In the genomic region with DNA sequence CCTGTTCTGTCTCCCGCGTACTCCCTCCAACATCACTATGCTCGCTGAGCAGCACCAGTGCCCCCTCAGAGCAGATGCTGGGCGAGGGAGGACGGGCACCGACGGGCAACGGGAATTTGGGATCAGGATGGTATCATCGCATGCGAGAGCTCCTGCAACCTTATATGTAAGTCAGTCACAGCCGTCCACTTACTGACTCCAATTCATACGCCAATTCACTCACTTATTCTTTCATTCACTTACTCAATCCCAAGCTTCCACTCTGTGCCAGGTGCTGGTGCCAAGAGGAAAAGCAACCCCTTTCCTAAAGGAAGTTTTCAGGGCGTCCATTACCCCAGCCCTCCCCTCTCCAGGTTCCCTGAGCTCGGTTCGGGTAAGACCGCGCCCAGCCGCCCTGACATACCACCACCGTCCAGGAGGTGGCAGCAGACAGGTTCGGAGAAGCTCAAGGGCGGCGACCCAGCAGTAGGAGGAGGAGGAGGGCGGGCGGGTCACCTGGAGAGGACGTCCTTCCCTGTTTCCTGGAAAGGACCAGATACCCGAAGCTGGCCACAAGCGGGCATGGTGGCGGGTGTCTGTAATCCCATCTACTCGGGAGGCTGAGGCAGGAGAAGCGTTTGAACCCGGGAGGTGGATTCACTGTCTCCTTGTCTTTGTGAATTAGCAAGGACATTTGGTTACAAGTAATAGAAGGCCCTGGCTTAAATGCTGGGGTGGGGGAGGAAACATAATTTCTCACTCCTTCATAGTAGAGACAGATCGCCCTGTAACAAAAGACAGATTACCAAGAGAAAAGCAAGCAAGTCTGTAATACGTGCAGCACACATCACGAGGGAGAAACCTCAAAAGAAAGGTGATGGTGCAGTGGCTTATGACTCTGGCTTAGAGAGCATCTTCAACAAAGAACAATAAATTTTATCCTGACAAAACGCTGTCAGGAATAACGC, we compare ENCODE assay signal across 2 cellular contexts.
TF ChIP-seq lines count a peak whose summit lies in the region.

No MANE protein-coding gene starts in this region.

TF ChIP-seq in HCT116, 20 proteins besides CTCF, POLR2A, EP300 and RAD21:
- no peak for TF ChIP-seq JUND (IDR thresholded peaks at IDR 0.05)
- TF ChIP-seq SP1 (IDR thresholded peaks at IDR 0.05; ENCODE audit: low read depth), result 0 out of 2 replicates have a peak, but pooled peaks have one; percentile 37
- TF ChIP-seq YY1 (IDR thresholded peaks at IDR 0.05; ENCODE audit: extremely low read depth, insufficient replicate concordance, low read depth, low read length), result peak; percentile 70
- peak; percentile 10 for TF ChIP-seq TCF7L2 (IDR thresholded peaks at IDR 0.05; ENCODE audit: borderline replicate concordance, extremely low read depth, insufficient read depth, insufficient read length)
- peak; percentile 52 for TF ChIP-seq POLR2AphosphoS5 (IDR thresholded peaks at IDR 0.05; ENCODE audit: low read depth, low read length)

TF ChIP-seq in K562, 482 proteins besides CTCF, POLR2A, EP300 and RAD21 (continues in another document):
- TF ChIP-seq EHMT2 (IDR thresholded peaks at IDR 0.05), result no peak
- TF ChIP-seq BHLHE40 (IDR thresholded peaks at IDR 0.05; ENCODE audit: low read length), result no peak
- TF ChIP-seq XRCC5 (IDR thresholded peaks at IDR 0.05; ENCODE audit: low read depth, low read length), result 0 out of 2 replicates have a peak, but pooled peaks have one; percentile 33
- no peak for TF ChIP-seq SLC30A9 (CRISPR knock-in tag; IDR thresholded peaks at IDR 0.05)
- TF ChIP-seq CREM (IDR thresholded peaks at IDR 0.05; ENCODE audit: low read depth), result peak; percentile 38; the same call in 1 of the 2 replicates
- TF ChIP-seq, protein P1, sequence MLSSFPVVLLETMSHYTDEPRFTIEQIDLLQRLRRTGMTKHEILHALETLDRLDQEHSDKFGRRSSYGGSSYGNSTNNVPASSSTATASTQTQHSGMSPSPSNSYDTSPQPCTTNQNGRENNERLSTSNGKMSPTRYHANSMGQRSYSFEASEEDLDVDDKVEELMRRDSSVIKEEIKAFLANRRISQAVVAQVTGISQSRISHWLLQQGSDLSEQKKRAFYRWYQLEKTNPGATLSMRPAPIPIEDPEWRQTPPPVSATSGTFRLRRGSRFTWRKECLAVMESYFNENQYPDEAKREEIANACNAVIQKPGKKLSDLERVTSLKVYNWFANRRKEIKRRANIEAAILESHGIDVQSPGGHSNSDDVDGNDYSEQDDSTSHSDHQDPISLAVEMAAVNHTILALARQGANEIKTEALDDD (IDR thresholded peaks at IDR 0.05), result 0 out of 2 replicates have a peak, but pooled peaks have one; percentile 12
- no peak for TF ChIP-seq ZC3H4 (CRISPR knock-in tag; IDR thresholded peaks at IDR 0.05; ENCODE audit: borderline replicate concordance)
- TF ChIP-seq, protein P2, sequence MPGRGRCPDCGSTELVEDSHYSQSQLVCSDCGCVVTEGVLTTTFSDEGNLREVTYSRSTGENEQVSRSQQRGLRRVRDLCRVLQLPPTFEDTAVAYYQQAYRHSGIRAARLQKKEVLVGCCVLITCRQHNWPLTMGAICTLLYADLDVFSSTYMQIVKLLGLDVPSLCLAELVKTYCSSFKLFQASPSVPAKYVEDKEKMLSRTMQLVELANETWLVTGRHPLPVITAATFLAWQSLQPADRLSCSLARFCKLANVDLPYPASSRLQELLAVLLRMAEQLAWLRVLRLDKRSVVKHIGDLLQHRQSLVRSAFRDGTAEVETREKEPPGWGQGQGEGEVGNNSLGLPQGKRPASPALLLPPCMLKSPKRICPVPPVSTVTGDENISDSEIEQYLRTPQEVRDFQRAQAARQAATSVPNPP (IDR thresholded peaks at IDR 0.05; ENCODE audit: borderline replicate concordance, insufficient read depth, insufficient read length), result no peak
- TF ChIP-seq, protein P3, sequence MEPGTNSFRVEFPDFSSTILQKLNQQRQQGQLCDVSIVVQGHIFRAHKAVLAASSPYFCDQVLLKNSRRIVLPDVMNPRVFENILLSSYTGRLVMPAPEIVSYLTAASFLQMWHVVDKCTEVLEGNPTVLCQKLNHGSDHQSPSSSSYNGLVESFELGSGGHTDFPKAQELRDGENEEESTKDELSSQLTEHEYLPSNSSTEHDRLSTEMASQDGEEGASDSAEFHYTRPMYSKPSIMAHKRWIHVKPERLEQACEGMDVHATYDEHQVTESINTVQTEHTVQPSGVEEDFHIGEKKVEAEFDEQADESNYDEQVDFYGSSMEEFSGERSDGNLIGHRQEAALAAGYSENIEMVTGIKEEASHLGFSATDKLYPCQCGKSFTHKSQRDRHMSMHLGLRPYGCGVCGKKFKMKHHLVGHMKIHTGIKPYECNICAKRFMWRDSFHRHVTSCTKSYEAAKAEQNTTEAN (CRISPR knock-in tag; IDR thresholded peaks at IDR 0.05), result no peak
- TF ChIP-seq POLR2AphosphoS2 (IDR thresholded peaks at IDR 0.05; ENCODE audit: low read length), result no peak
- TF ChIP-seq, protein P4, sequence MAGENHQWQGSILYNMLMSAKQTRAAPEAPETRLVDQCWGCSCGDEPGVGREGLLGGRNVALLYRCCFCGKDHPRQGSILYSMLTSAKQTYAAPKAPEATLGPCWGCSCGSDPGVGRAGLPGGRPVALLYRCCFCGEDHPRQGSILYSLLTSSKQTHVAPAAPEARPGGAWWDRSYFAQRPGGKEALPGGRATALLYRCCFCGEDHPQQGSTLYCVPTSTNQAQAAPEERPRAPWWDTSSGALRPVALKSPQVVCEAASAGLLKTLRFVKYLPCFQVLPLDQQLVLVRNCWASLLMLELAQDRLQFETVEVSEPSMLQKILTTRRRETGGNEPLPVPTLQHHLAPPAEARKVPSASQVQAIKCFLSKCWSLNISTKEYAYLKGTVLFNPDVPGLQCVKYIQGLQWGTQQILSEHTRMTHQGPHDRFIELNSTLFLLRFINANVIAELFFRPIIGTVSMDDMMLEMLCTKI (IDR thresholded peaks at IDR 0.05; ENCODE audit: partially characterized antibody), result no peak
- no peak for TF ChIP-seq NFYB (IDR thresholded peaks at IDR 0.05; ENCODE audit: extremely low read depth, insufficient read length)
- no peak for TF ChIP-seq ZNF830 (CRISPR knock-in tag; IDR thresholded peaks at IDR 0.05)
- no peak for TF ChIP-seq RNF2 (IDR thresholded peaks at IDR 0.05)
- TF ChIP-seq CEBPG (CRISPR knock-in tag; IDR thresholded peaks at IDR 0.05), result no peak
- TF ChIP-seq CEBPG (tag; conservative IDR thresholded peaks at IDR 0.05 in 1 of 2, IDR thresholded peaks at IDR 0.05 in 1 of 2), result no peak
- TF ChIP-seq, protein P5, sequence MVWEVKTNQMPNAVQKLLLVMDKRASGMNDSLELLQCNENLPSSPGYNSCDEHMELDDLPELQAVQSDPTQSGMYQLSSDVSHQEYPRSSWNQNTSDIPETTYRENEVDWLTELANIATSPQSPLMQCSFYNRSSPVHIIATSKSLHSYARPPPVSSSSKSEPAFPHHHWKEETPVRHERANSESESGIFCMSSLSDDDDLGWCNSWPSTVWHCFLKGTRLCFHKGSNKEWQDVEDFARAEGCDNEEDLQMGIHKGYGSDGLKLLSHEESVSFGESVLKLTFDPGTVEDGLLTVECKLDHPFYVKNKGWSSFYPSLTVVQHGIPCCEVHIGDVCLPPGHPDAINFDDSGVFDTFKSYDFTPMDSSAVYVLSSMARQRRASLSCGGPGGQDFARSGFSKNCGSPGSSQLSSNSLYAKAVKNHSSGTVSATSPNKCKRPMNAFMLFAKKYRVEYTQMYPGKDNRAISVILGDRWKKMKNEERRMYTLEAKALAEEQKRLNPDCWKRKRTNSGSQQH (CRISPR knock-in tag; IDR thresholded peaks at IDR 0.05), result no peak
- TF ChIP-seq, protein P6, sequence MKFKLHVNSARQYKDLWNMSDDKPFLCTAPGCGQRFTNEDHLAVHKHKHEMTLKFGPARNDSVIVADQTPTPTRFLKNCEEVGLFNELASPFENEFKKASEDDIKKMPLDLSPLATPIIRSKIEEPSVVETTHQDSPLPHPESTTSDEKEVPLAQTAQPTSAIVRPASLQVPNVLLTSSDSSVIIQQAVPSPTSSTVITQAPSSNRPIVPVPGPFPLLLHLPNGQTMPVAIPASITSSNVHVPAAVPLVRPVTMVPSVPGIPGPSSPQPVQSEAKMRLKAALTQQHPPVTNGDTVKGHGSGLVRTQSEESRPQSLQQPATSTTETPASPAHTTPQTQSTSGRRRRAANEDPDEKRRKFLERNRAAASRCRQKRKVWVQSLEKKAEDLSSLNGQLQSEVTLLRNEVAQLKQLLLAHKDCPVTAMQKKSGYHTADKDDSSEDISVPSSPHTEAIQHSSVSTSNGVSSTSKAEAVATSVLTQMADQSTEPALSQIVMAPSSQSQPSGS (CRISPR knock-in tag; IDR thresholded peaks at IDR 0.05), result no peak
- no peak for TF ChIP-seq JUN (IDR thresholded peaks at IDR 0.05; ENCODE audit: borderline replicate concordance, low read depth, low read length)
- TF ChIP-seq JUN (CRISPR knock-in tag; IDR thresholded peaks at IDR 0.05; ENCODE audit: borderline replicate concordance), result no peak
- TF ChIP-seq, protein P7, sequence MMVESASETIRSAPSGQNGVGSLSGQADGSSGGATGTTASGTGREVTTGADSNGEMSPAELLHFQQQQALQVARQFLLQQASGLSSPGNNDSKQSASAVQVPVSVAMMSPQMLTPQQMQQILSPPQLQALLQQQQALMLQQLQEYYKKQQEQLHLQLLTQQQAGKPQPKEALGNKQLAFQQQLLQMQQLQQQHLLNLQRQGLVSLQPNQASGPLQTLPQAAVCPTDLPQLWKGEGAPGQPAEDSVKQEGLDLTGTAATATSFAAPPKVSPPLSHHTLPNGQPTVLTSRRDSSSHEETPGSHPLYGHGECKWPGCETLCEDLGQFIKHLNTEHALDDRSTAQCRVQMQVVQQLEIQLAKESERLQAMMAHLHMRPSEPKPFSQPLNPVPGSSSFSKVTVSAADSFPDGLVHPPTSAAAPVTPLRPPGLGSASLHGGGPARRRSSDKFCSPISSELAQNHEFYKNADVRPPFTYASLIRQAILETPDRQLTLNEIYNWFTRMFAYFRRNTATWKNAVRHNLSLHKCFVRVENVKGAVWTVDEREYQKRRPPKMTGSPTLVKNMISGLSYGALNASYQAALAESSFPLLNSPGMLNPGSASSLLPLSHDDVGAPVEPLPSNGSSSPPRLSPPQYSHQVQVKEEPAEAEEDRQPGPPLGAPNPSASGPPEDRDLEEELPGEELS (CRISPR knock-in tag; IDR thresholded peaks at IDR 0.05; ENCODE audit: borderline replicate concordance), result no peak
- 0 out of 2 replicates have a peak, but pooled peaks have one; percentile 24 for TF ChIP-seq BMI1 (IDR thresholded peaks at IDR 0.05; ENCODE audit: low read length)
- no peak for TF ChIP-seq ZFP30 (CRISPR knock-in tag; IDR thresholded peaks at IDR 0.05; ENCODE audit: borderline replicate concordance)
- TF ChIP-seq, protein P8, sequence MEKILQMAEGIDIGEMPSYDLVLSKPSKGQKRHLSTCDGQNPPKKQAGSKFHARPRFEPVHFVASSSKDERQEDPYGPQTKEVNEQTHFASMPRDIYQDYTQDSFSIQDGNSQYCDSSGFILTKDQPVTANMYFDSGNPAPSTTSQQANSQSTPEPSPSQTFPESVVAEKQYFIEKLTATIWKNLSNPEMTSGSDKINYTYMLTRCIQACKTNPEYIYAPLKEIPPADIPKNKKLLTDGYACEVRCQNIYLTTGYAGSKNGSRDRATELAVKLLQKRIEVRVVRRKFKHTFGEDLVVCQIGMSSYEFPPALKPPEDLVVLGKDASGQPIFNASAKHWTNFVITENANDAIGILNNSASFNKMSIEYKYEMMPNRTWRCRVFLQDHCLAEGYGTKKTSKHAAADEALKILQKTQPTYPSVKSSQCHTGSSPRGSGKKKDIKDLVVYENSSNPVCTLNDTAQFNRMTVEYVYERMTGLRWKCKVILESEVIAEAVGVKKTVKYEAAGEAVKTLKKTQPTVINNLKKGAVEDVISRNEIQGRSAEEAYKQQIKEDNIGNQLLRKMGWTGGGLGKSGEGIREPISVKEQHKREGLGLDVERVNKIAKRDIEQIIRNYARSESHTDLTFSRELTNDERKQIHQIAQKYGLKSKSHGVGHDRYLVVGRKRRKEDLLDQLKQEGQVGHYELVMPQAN (IDR thresholded peaks at IDR 0.05; ENCODE audit: borderline replicate concordance), result no peak
- no peak for TF ChIP-seq HDAC3 (IDR thresholded peaks at IDR 0.05; ENCODE audit: borderline replicate concordance, partially characterized antibody)
- TF ChIP-seq ZNF175 (CRISPR knock-in tag; IDR thresholded peaks at IDR 0.05; ENCODE audit: low read depth), result no peak
- no peak for TF ChIP-seq BCL6 (CRISPR knock-in tag; IDR thresholded peaks at IDR 0.05)
- TF ChIP-seq ZNF507 (tag; conservative IDR thresholded peaks at IDR 0.05), result no peak
- TF ChIP-seq ZNF124 (CRISPR knock-in tag; IDR thresholded peaks at IDR 0.05), result no peak
- no peak for TF ChIP-seq IRF2 (CRISPR knock-in tag; IDR thresholded peaks at IDR 0.05)
- TF ChIP-seq, protein P9, sequence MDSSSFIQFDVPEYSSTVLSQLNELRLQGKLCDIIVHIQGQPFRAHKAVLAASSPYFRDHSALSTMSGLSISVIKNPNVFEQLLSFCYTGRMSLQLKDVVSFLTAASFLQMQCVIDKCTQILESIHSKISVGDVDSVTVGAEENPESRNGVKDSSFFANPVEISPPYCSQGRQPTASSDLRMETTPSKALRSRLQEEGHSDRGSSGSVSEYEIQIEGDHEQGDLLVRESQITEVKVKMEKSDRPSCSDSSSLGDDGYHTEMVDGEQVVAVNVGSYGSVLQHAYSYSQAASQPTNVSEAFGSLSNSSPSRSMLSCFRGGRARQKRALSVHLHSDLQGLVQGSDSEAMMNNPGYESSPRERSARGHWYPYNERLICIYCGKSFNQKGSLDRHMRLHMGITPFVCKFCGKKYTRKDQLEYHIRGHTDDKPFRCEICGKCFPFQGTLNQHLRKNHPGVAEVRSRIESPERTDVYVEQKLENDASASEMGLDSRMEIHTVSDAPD (CRISPR knock-in tag; IDR thresholded peaks at IDR 0.05), result no peak
- TF ChIP-seq KLF6 (CRISPR knock-in tag; IDR thresholded peaks at IDR 0.05; ENCODE audit: borderline replicate concordance), result no peak
- TF ChIP-seq CREB1 (IDR thresholded peaks at IDR 0.05), result no peak
- TF ChIP-seq CREB1 (CRISPR knock-in tag; IDR thresholded peaks at IDR 0.05), result peak; percentile 42; the same call in 1 of the 2 replicates
- TF ChIP-seq ZNF263 (CRISPR knock-in tag; IDR thresholded peaks at IDR 0.05; ENCODE audit: borderline replicate concordance), result 0 out of 2 replicates have a peak, but pooled peaks have one; percentile 22
- no peak for TF ChIP-seq TFAM (CRISPR knock-in tag; conservative IDR thresholded peaks at IDR 0.05)
- 0 out of 2 replicates have a peak, but pooled peaks have one; percentile 27 for TF ChIP-seq KAT7 (CRISPR knock-in tag; IDR thresholded peaks at IDR 0.05; ENCODE audit: borderline replicate concordance)
- TF ChIP-seq, protein P10, sequence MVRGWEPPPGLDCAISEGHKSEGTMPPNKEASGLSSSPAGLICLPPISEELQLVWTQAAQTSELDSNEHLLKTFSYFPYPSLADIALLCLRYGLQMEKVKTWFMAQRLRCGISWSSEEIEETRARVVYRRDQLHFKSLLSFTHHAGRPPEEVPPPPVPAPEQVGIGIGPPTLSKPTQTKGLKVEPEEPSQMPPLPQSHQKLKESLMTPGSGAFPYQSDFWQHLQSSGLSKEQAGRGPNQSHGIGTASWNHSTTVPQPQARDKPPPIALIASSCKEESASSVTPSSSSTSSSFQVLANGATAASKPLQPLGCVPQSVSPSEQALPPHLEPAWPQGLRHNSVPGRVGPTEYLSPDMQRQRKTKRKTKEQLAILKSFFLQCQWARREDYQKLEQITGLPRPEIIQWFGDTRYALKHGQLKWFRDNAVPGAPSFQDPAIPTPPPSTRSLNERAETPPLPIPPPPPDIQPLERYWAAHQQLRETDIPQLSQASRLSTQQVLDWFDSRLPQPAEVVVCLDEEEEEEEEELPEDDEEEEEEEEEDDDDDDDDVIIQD (CRISPR knock-in tag; IDR thresholded peaks at IDR 0.05), result no peak
- TF ChIP-seq, protein P11, sequence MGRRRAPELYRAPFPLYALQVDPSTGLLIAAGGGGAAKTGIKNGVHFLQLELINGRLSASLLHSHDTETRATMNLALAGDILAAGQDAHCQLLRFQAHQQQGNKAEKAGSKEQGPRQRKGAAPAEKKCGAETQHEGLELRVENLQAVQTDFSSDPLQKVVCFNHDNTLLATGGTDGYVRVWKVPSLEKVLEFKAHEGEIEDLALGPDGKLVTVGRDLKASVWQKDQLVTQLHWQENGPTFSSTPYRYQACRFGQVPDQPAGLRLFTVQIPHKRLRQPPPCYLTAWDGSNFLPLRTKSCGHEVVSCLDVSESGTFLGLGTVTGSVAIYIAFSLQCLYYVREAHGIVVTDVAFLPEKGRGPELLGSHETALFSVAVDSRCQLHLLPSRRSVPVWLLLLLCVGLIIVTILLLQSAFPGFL (CRISPR knock-in tag; IDR thresholded peaks at IDR 0.05), result peak; percentile 64; the same call in 1 of the 2 replicates
